ENCODE assay signal across 36 cellular contexts in genomic region chr1:152962876-152963415, GRCh38. TPM values are rescaled to one million over a fixed set of nuclear protein-coding genes. Genes with fewer than 3 reads are reported as not detected.
"Had no signal": no experiment of that assay in that cellular context is flagged by ENCODE, and none has a peak within 500 bp of the region (broad histone marks: within the 10 kb centered on the region; RNA-seq: fewer than 3 reads in every experiment).

No MANE protein-coding gene starts in this region.

- DNase-seq: dermis blood vessel endothelial cell; effector memory CD4-positive, alpha-beta T cell; foreskin keratinocyte; heart left ventricle; kidney; mucosa of descending colon; naive B cell; stimulated activated CD4-positive, alpha-beta T cell treated with anti-CD3 and anti-CD28 coated beads, Interleukin-12 subunit alpha, Interleukin-12 subunit beta, amount 100 ng/mL, for 4 hours; stimulated activated CD4-positive, alpha-beta T cell treated with anti-CD3 and anti-CD28 coated beads, Interleukin-1b, Interleukin-23, amount 100 ng/mL, for 48 hours; stimulated activated CD4-positive, alpha-beta T cell treated with anti-CD3 and anti-CD28 coated beads, Interleukin-4, amount 100 ng/mL, for 1 hour; stimulated activated CD8-positive, alpha-beta memory T cell treated with anti-CD3 and anti-CD28 coated beads, Interleukin-4, amount 100 ng/mL, for 48 hours; stimulated activated naive CD4-positive, alpha-beta T cell; stimulated activated naive CD8-positive, alpha-beta T cell treated with anti-CD3 and anti-CD28 coated beads, Interleukin-15, amount 100 ng/mL, for 72 hours; transverse colon; upper lobe of right lung; uterus had no signal

- H3K4me3 ChIP-seq: esophagus muscularis mucosa, gastroesophageal sphincter, heart left ventricle, hepatocyte, lung, mucosa of descending colon, right atrium auricular region, smooth muscle cell, suprapubic skin, transverse colon, upper lobe of right lung, uterus had no signal

- H3K36me3 ChIP-seq: esophagus muscularis mucosa, gastroesophageal sphincter, heart left ventricle, neutrophil, right atrium auricular region, suprapubic skin, transverse colon, upper lobe of right lung, uterus had no signal

- FAIRE-seq: endothelial cell of umbilical vein, kidney had no signal

- H2AFZ ChIP-seq: hepatocyte, parathyroid adenoma had no signal

- H3K9me3 ChIP-seq: esophagus muscularis mucosa, gastroesophageal sphincter, heart left ventricle, mucosa of descending colon, neutrophil, right atrium auricular region, suprapubic skin, transverse colon, upper lobe of right lung, uterus had no signal

- H3K27me3 ChIP-seq: esophagus muscularis mucosa, foreskin keratinocyte, gastroesophageal sphincter, hepatocyte, right atrium auricular region, suprapubic skin, transverse colon, upper lobe of right lung, uterus had no signal

- H3K4me1 ChIP-seq: esophagus muscularis mucosa, gastroesophageal sphincter, heart left ventricle, parathyroid adenoma, right atrium auricular region, transverse colon, upper lobe of right lung, uterus had no signal

- H3K9ac ChIP-seq: parathyroid adenoma had no signal

- H3K79me2 ChIP-seq: hepatocyte, parathyroid adenoma had no signal

- ATAC-seq: foreskin keratinocyte; gastroesophageal sphincter; heart left ventricle; left lobe of liver; mucosa of descending colon; natural killer cell treated with Interleukin-12 subunit alpha and Interleukin-12 subunit beta and Interleukin-15 and Interleukin-18, amount 100 ng/mL, for 72 hours; sciatic nerve; stimulated activated naive CD8-positive, alpha-beta T cell treated with anti-CD3 and anti-CD28 coated beads, Interleukin-15, amount 100 ng/mL, for 72 hours; upper lobe of right lung had no signal

- H3K4me2 ChIP-seq: hepatocyte, smooth muscle cell had no signal

- H3K27ac ChIP-seq: esophagus muscularis mucosa, foreskin keratinocyte, gastroesophageal sphincter, heart left ventricle, hepatocyte, neutrophil, parathyroid adenoma, right atrium auricular region, suprapubic skin, transverse colon, upper lobe of right lung, uterus had no signal

RNA-seq across cellular contexts. Expression of gene SPRR4, which starts 7.5 kb away (rescaled TPM):
- total RNA-seq: dermis blood vessel endothelial cell; endothelial cell of umbilical vein; epithelial cell of proximal tubule; esophagus muscularis mucosa; fibroblast of lung; gastroesophageal sphincter; heart left ventricle; hepatocyte; kidney; left lobe of liver; liver; lung; mesothelial cell of epicardium; mucosa of descending colon; natural killer cell treated with Interleukin-12 subunit alpha and Interleukin-12 subunit beta and Interleukin-15 and Interleukin-18, amount 100 ng/mL, for 72 hours; neural crest cell; omental fat pad; progenitor cell of endocrine pancreas; right atrium auricular region; sciatic nerve; transverse colon; upper lobe of right lung; uterus had no signal
- polyA plus RNA-seq: endothelial cell of umbilical vein, fibroblast of lung, heart left ventricle, hepatocyte, liver, lung, smooth muscle cell had no signal

RNA-seq across cellular contexts. Expression of gene SPRR5, which starts 15.9 kb away (rescaled TPM):
- total RNA-seq: dermis blood vessel endothelial cell; endothelial cell of umbilical vein; epithelial cell of proximal tubule; esophagus muscularis mucosa; fibroblast of lung; gastroesophageal sphincter; heart left ventricle; hepatocyte; kidney; left lobe of liver; liver; lung; mesothelial cell of epicardium; mucosa of descending colon; natural killer cell treated with Interleukin-12 subunit alpha and Interleukin-12 subunit beta and Interleukin-15 and Interleukin-18, amount 100 ng/mL, for 72 hours; neural crest cell; omental fat pad; progenitor cell of endocrine pancreas; right atrium auricular region; sciatic nerve; transverse colon; upper lobe of right lung; uterus had no signal
- polyA plus RNA-seq: endothelial cell of umbilical vein, fibroblast of lung, heart left ventricle, hepatocyte, liver, smooth muscle cell had no signal

RNA-seq across cellular contexts. Expression of gene SPRR1A, which starts 20.9 kb away (rescaled TPM):
- total RNA-seq: dermis blood vessel endothelial cell; endothelial cell of umbilical vein; epithelial cell of proximal tubule; esophagus muscularis mucosa; fibroblast of lung; gastroesophageal sphincter; heart left ventricle; hepatocyte; kidney; left lobe of liver; liver; lung; mesothelial cell of epicardium; mucosa of descending colon; natural killer cell treated with Interleukin-12 subunit alpha and Interleukin-12 subunit beta and Interleukin-15 and Interleukin-18, amount 100 ng/mL, for 72 hours; neural crest cell; omental fat pad; progenitor cell of endocrine pancreas; right atrium auricular region; sciatic nerve; smooth muscle cell; transverse colon; upper lobe of right lung; uterus had no signal
- polyA plus RNA-seq: endothelial cell of umbilical vein, fibroblast of lung, heart left ventricle, hepatocyte, liver, lung had no signal

RNA-seq across cellular contexts. Expression of gene SPRR3, which starts 38.6 kb away (rescaled TPM):
- total RNA-seq: dermis blood vessel endothelial cell; endothelial cell of umbilical vein; epithelial cell of proximal tubule; fibroblast of lung; heart left ventricle; hepatocyte; kidney; left lobe of liver; liver; mesothelial cell of epicardium; natural killer cell treated with Interleukin-12 subunit alpha and Interleukin-12 subunit beta and Interleukin-15 and Interleukin-18, amount 100 ng/mL, for 72 hours; neural crest cell; omental fat pad; progenitor cell of endocrine pancreas; right atrium auricular region; suprapubic skin; transverse colon; upper lobe of right lung had no signal
- polyA plus RNA-seq: endothelial cell of umbilical vein, fibroblast of lung had no signal

RNA-seq across cellular contexts. Expression of gene IVL, which starts 54.6 kb away (rescaled TPM):
- total RNA-seq: dermis blood vessel endothelial cell; endothelial cell of umbilical vein; esophagus muscularis mucosa; fibroblast of lung; heart left ventricle; hepatocyte; kidney; left lobe of liver; liver; mucosa of descending colon; natural killer cell treated with Interleukin-12 subunit alpha and Interleukin-12 subunit beta and Interleukin-15 and Interleukin-18, amount 100 ng/mL, for 72 hours; neural crest cell; omental fat pad; progenitor cell of endocrine pancreas; right atrium auricular region; sciatic nerve; transverse colon; upper lobe of right lung; uterus had no signal
- polyA plus RNA-seq: endothelial cell of umbilical vein, hepatocyte had no signal
